ENCODE assay signal across 8 cellular contexts in the genomic region with DNA sequence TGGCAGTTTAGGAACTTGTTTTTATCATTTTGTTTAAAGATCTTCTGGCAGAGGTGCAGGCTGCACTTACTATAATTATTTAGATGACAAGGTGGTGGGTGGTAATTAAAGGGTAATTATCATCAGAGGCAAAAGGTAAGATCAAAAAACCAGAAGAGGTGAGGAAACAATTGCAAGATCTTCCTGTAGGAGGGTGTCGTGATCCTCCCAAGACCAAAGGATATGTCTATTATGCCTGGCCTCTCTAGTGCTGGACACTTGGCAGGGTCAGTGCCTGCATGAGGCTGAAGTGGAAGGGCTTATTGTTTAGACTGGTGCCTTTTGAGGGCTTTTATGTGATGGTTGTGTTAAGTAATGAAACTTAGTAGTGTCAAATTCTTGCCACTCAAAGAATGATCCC. TPM values are rescaled to one million over a fixed set of nuclear protein-coding genes. Genes with fewer than 3 reads are reported as not detected.
DNase-seq lines count a peak whose midpoint lies in the region; ATAC-seq and TF ChIP-seq lines count a peak whose summit lies in the region.

No MANE protein-coding gene starts in this region.

- H2AFZ ChIP-seq in Karpas-422 (ENCODE audit: low read length), result no peak overlapping the region

- in situ Hi-C loops in astrocyte of the cerebellum (cut with HindIII; ENCODE audit: low sequenced_read_pairs), result no loop called here

- H3K27me3 ChIP-seq in Caco-2 (replicated peaks; ENCODE audit: control insufficient read depth, insufficient read depth, low read length) (no peaks in the 10 kb centered on the region), Karpas-422 (ENCODE audit: low read length) (no peaks in the 10 kb centered on the region)

- H3K9ac ChIP-seq in Karpas-422 (ENCODE audit: low read length), result no peak overlapping the region

- no peak overlapping the region for H3K4me3 ChIP-seq in Caco-2 (ENCODE audit: low read depth, low read length)
- H3K4me3 ChIP-seq in Karpas-422 (ENCODE audit: low read length), result no peak overlapping the region
- H3K4me3 ChIP-seq in astrocyte of the cerebellum (ENCODE audit: low read depth, low read length), result no peak overlapping the region

- H3K9me3 ChIP-seq in Caco-2 (no peaks in the 10 kb centered on the region), Karpas-422 (ENCODE audit: low read length) (no peaks in the 10 kb centered on the region)

- intact Hi-C loops in Caco-2 (cut with micrococcal nuclease; ENCODE audit: unreplicated experiment), result loop anchor here (1.0 kb wide), 1 partner anchor 62 kb away; no protein-coding TSS in a partner anchor

- ATAC-seq in HG02759 (IDR thresholded peaks at IDR 0.05; ENCODE audit: unreplicated experiment), result no peak

- H3K27ac ChIP-seq in Karpas-422 (ENCODE audit: low read length), result no peak overlapping the region

- peaks cover 16% of the 10 kb centered on the region for H3K4me1 Mint-ChIP-seq in Caco-2 (ENCODE audit: low read depth, unreplicated experiment)

- H3K9me2 ChIP-seq in Karpas-422 (replicated peaks; ENCODE audit: insufficient read depth, low read length), result no peaks in the 10 kb centered on the region

- no peaks in the 10 kb centered on the region for H3K9me3 Mint-ChIP-seq in Caco-2 (ENCODE audit: unreplicated experiment)

- H3K79me2 ChIP-seq in Karpas-422 (ENCODE audit: low read length), result peaks cover 29% of the 10 kb centered on the region

- BruUV-seq in Caco-2 (replicated peaks; lab: Mats Ljungman, UMichigan), result no TSS peak

- H3K27me3 Mint-ChIP-seq in Caco-2 (ENCODE audit: insufficient read depth, unreplicated experiment), result no peaks in the 10 kb centered on the region

- peak overlapping the region; percentile 98 for H3K4me3 Mint-ChIP-seq in Caco-2 (ENCODE audit: unreplicated experiment)

- no peak overlapping the region for H3K27ac Mint-ChIP-seq in Caco-2 (ENCODE audit: unreplicated experiment)

- H4K20me1 ChIP-seq in Karpas-422 (ENCODE audit: insufficient read depth, low read depth, low read length), result 0 out of 2 replicates have a peak, but pooled peaks cover 5% of the 10 kb centered on the region

- H3K4me2 ChIP-seq in Karpas-422 (ENCODE audit: low read depth, low read length, poor library complexity, severe bottlenecking), result peak overlapping the region; percentile 68

- TF ChIP-seq CTCF in Caco-2 (IDR thresholded peaks at IDR 0.05; ENCODE audit: insufficient read depth in 1 of 2, low read depth in 1 of 2, low read length in 1 of 2, severe bottlenecking in 1 of 2, unreplicated experiment in 1 of 2) (no peak), astrocyte of the cerebellum (IDR thresholded peaks at IDR 0.05; ENCODE audit: low read depth, low read length, missing control alignments) (peak; percentile 45)

- H3K4me1 ChIP-seq in Caco-2 (peaks cover 16% of the 10 kb centered on the region), Karpas-422 (ENCODE audit: low read length) (peaks cover 32% of the 10 kb centered on the region)

- CTCF ChIA-PET in Caco-2 (lab: Charles Lee), result no interaction called here

- POLR2A ChIA-PET in Caco-2 (lab: Charles Lee), result no interaction called here

- H3K36me3 Mint-ChIP-seq in Caco-2 (ENCODE audit: insufficient read depth, unreplicated experiment), result peaks cover 14% of the 10 kb centered on the region

- no peak for DNase-seq in Caco-2
- DNase-seq in Karpas-422, result no peak
- DNase-seq in astrocyte of the cerebellum (ENCODE audit: low read depth), result no peak
- peak; percentile 50 for DNase-seq in myocyte (ENCODE audit: low read depth)
- no peak for DNase-seq in stimulated activated CD4-positive, alpha-beta T cell treated with anti-CD3 and anti-CD28 coated beads, Interleukin-2, amount 100 ng/mL, for 24 hours
- no peak for DNase-seq in NCI-H2171 (lab: John Stamatoyannopoulos, UW)
- no peak for DNase-seq in dermis blood vessel endothelial cell

- H3K36me3 ChIP-seq in Caco-2 (ENCODE audit: control insufficient read depth, insufficient read depth, low read length) (no peaks in the 10 kb centered on the region), Karpas-422 (ENCODE audit: insufficient read depth, low read length) (peaks cover 7% of the 10 kb centered on the region; the same call in 1 of the 2 replicates)

RNA-seq across cellular contexts. Expression of gene WAPL, which starts 1.8 kb away (rescaled TPM):
- total RNA-seq in Caco-2 (2022) (48.4 and 49.2 TPM in 2 replicates), myocyte (34.9 and 36.1 TPM in 2 replicates), dermis blood vessel endothelial cell (46.5 and 62.3 TPM in 2 replicates)
- 28.4 and 30.5 TPM in 2 replicates for total RNA-seq in Karpas-422 (2014; rRNA removed; shearing (Covaris generic); ENCODE audit: low replicate concordance)
- polyA plus RNA-seq in myocyte (2012), result 15.7 TPM
